Comparison of ENCODE assay signal across 14 cellular contexts in the genomic region with DNA sequence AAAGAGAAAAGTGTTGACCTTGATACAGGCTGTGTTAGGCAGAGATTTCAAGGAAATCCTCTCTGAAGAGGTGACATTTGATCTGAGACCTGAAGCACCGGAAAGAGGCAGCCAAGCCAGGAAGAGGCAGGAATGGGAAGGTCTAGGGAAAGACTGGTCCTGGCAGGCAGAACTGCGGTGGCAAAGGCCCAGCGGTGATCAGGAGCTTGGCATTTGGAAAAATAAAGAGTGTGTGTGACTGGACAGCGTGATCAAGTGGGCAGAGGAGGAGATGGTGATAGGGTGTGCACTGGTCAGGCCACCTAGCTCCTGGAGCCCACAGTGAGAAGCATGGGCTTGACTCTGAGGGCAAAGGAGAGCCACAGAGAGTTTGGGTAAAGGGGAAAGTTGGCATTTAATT. TPM values are rescaled to one million over a fixed set of nuclear protein-coding genes. Genes with fewer than 3 reads are reported as not detected.
DNase-seq lines count a peak whose midpoint lies in the region; ATAC-seq, FAIRE-seq and TF ChIP-seq lines count a peak whose summit lies in the region.
"Had no signal": no experiment of that assay in that cellular context is flagged by ENCODE, and none has a peak within 500 bp of the region (broad histone marks: within the 10 kb centered on the region; RNA-seq: fewer than 3 reads in every experiment).

No MANE protein-coding gene starts in this region.

- H3K27ac Mint-ChIP-seq in T-cell = no peak overlapping the region

- no peaks in the 10 kb centered on the region for H3K36me3 Mint-ChIP-seq in T-cell

- TF ChIP-seq CTCF in left ventricle myocardium inferior (IDR thresholded peaks at IDR 0.05; ENCODE audit: borderline replicate concordance) (no peak), right atrium auricular region (IDR thresholded peaks at IDR 0.05) (no peak), thyroid gland (IDR thresholded peaks at IDR 0.05) (no peak)

- H3K9me3 ChIP-seq in left ventricle myocardium inferior (replicated peaks) = no peaks in the 10 kb centered on the region
- no peaks in the 10 kb centered on the region for H3K9me3 ChIP-seq in right atrium auricular region
- H3K9me3 ChIP-seq in right cardiac atrium (ENCODE audit: control insufficient read depth, low read length) = no peaks in the 10 kb centered on the region
- H3K9me3 ChIP-seq in thyroid gland = no peaks in the 10 kb centered on the region
- H3K9me3 ChIP-seq: SJSA1, upper lobe of left lung had no signal

- H3K4me1 ChIP-seq in left ventricle myocardium inferior (peaks cover 5% of the 10 kb centered on the region), right atrium auricular region (peaks cover 0 to 11% of the 10 kb centered on the region in 2 donors), right cardiac atrium (ENCODE audit: control insufficient read depth, insufficient read depth, low read length) (no peaks in the 10 kb centered on the region), thyroid gland (peaks cover 3 to 8% of the 10 kb centered on the region in 2 donors)
- H3K4me1 ChIP-seq: SJSA1 had no signal

- FAIRE-seq in H54 (lab: Jason Lieb, UNC) = no peak
- no peak for FAIRE-seq in urothelium cell line (lab: Jason Lieb, UNC)

- 51% methylated on average over 4 of the region's 4 CpGs for WGBS in right cardiac atrium
- WGBS in thyroid gland, 2 donors = 30 to 53% methylated on average over 4 of the region's 4 CpGs

- POLR2A ChIA-PET in T-cell (lab: Charles Lee) = no interaction called here

- intact Hi-C loops in left ventricle myocardium inferior (cut with micrococcal nuclease) = no loop called here
- intact Hi-C loops in right cardiac atrium (cut with DNase I) = no loop called here
- intact Hi-C loops in thyroid gland (cut with DNase I) = no loop called here

- peaks cover 15 to 28% of the 10 kb centered on the region in 2 donors for H3K27me3 Mint-ChIP-seq in T-cell

- TF ChIP-seq POLR2A in thyroid gland (IDR thresholded peaks at IDR 0.05) (peak in 1 of 2 donors; percentile 35), H54 (IDR thresholded peaks at IDR 0.05; ENCODE audit: low read depth, low read length) (no peak)

- CTCF ChIA-PET in T-cell (lab: Charles Lee) = no interaction called here

- H3K4me1 Mint-ChIP-seq in T-cell = peaks cover 6 to 14% (median 13%) of the 10 kb centered on the region in 3 donors

- H3K36me3 ChIP-seq in left ventricle myocardium inferior (no peaks in the 10 kb centered on the region), right atrium auricular region (no peaks in the 10 kb centered on the region), thyroid gland (no peaks in the 10 kb centered on the region)
- H3K36me3 ChIP-seq: left lung, SJSA1, upper lobe of left lung had no signal

- DNase-seq in left ventricle myocardium inferior = no peak
- DNase-seq in right atrium auricular region (ENCODE audit: low spot score) = no peak
- DNase-seq in T-cell = no peak
- DNase-seq in right cardiac atrium = peak in 1 of 3 donors; percentile 58
- DNase-seq in thyroid gland = peak; percentile 66 to 86
- no peak for DNase-seq in NCI-H146 treated with DMSO at 0.1 percent for 48 hours (lab: John Stamatoyannopoulos, UW; ENCODE audit: unreplicated experiment)
- DNase-seq in H54 (ENCODE audit: insufficient read length, low spot score) = no peak
- DNase-seq in urothelium cell line (ENCODE audit: low spot score) = no peak
- DNase-seq: left lung; MM.1S; stimulated activated CD4-positive, alpha-beta T cell treated with anti-CD3 and anti-CD28 coated beads, Interleukin-1b, Interleukin-23, amount 100 ng/mL, for 48 hours had no signal

- no peak overlapping the region for H3K27ac ChIP-seq in left ventricle myocardium inferior (replicated peaks)
- no peak overlapping the region for H3K27ac ChIP-seq in right atrium auricular region
- H3K27ac ChIP-seq in right cardiac atrium (ENCODE audit: low read length) = no peak overlapping the region
- no peak overlapping the region for H3K27ac ChIP-seq in thyroid gland
- H3K27ac ChIP-seq: left lung, SJSA1, upper lobe of left lung had no signal

- H3K9me3 Mint-ChIP-seq in T-cell = no peaks in the 10 kb centered on the region

- peaks cover 38% of the 10 kb centered on the region for H3K27me3 ChIP-seq in left ventricle myocardium inferior (ENCODE audit: low read depth)
- peaks cover 0 to 4% of the 10 kb centered on the region in 2 donors for H3K27me3 ChIP-seq in right atrium auricular region
- no peaks in the 10 kb centered on the region for H3K27me3 ChIP-seq in right cardiac atrium (ENCODE audit: control insufficient read depth, insufficient read depth)
- H3K27me3 ChIP-seq in thyroid gland = no peaks in the 10 kb centered on the region
- H3K27me3 ChIP-seq: SJSA1 had no signal

- ATAC-seq in T-cell (replicated peaks in 1 of 4) (no peak), right cardiac atrium (peak; percentile 19 to 25)
- ATAC-seq: left lung had no signal

- H3K4me3 Mint-ChIP-seq in T-cell = peak overlapping the region; percentile 69 to 76 (median 69)

- H3K4me3 ChIP-seq in left ventricle myocardium inferior (peak overlapping the region; percentile 62), right atrium auricular region (no peak overlapping the region), right cardiac atrium (ENCODE audit: low read length) (no peak overlapping the region), thyroid gland (replicated peaks in 1 of 3) (no peak overlapping the region)
- H3K4me3 ChIP-seq: SJSA1 had no signal

RNA-seq across cellular contexts. Expression of a gene that starts 27.2 kb away (rescaled TPM):
- total RNA-seq in left ventricle myocardium inferior = not detected
- not detected for total RNA-seq in right atrium auricular region
- under 1 TPM in 1 of 5 donors, not detected in 4; 0.28 TPM for total RNA-seq in T-cell
- not detected for total RNA-seq in right cardiac atrium
- not detected for polyA plus RNA-seq in right cardiac atrium
- not detected for total RNA-seq in thyroid gland
- total RNA-seq: left lung, SJSA1, upper lobe of left lung had no signal
- polyA plus RNA-seq: neural cell had no signal

RNA-seq across cellular contexts. Expression of a gene that starts 49.6 kb away (rescaled TPM):
- total RNA-seq in left ventricle myocardium inferior = 7.6 TPM
- total RNA-seq in right atrium auricular region = 10 to 100 TPM in 1 of 2 donors, 1 to 10 TPM in 1; 7.9 to 12.2 TPM
- 10 to 100 TPM; 38.8 to 72.7 (median 61.8) TPM for total RNA-seq in T-cell
- 10 to 100 TPM in 3 of 4 donors, 1 to 10 TPM in 1; 8.7 to 13.4 (median 12.6) TPM for total RNA-seq in right cardiac atrium
- polyA plus RNA-seq in right cardiac atrium = 4.6 TPM
- 10 to 100 TPM; 10.3 to 19.1 (median 15.5) TPM for total RNA-seq in thyroid gland

Comparison
In these comparisons a context has a peak if more than half of its experiments do, and no peak if none do; other contexts are left out.
1. DNase-seq: peak in thyroid gland (2 of 2); none in left ventricle myocardium inferior (single experiment), right atrium auricular region (single experiment), T-cell (0 of 34), NCI-H146 treated with DMSO at 0.1 percent for 48 hours (single experiment), H54 (single experiment) and urothelium cell line (single experiment).
2. ATAC-seq: peak in right cardiac atrium (2 of 2); none in T-cell (0 of 4).